ENCODE assay signal across 8 cellular contexts in genomic region chr9:99906403-99907207, GRCh38. TPM values are rescaled to one million over a fixed set of nuclear protein-coding genes. Genes with fewer than 3 reads are reported as not detected.
DNase-seq lines count a peak whose midpoint lies in the region; ATAC-seq and TF ChIP-seq lines count a peak whose summit lies in the region.

Gene STX17, plus strand, starts transcription at chr9:99906654. Its CDS starts 8,586 bp downstream, at chr9:99915240.

- H3K36me3 ChIP-seq in RWPE2 (ENCODE audit: low read depth): peaks cover 5% of the 10 kb centered on the region; the same call in 1 of the 2 replicates
- H3K36me3 ChIP-seq in neural cell (ENCODE audit: insufficient read depth, low read length): no peaks in the 10 kb centered on the region
- H3K36me3 ChIP-seq in stomach: peaks cover 0 to 8% (median 4%) of the 10 kb centered on the region in 4 donors

- ATAC-seq in GM21576 (IDR thresholded peaks at IDR 0.05; ENCODE audit: unreplicated experiment) (peak; percentile 84), RWPE2 (ENCODE audit: low read depth) (peak; percentile 89)

- peak within 1 kb of the TSS; percentile 14 for H3K4me2 ChIP-seq in neural cell (ENCODE audit: low read length)

- H3K4me1 ChIP-seq in RWPE2 (ENCODE audit: insufficient read depth, poor library complexity, severe bottlenecking) (peaks cover 12% of the 10 kb centered on the region), stomach (peaks cover 0 to 33% (median 17%) of the 10 kb centered on the region in 4 donors)

- no peaks in the 10 kb centered on the region for H3K9me2 ChIP-seq in neural cell (ENCODE audit: insufficient read depth, low read length)

- no peaks in the 10 kb centered on the region for H4K20me1 ChIP-seq in neural cell (ENCODE audit: insufficient read depth)

- WGBS in stomach, 5 donors: 0 to 1% (median 1%) methylated on average over 43 to 76 of the region's 76 CpGs

- DNase-seq in DMS53 treated with DMSO at 0.1 percent for 48 hours (lab: John Stamatoyannopoulos, UW; ENCODE audit: unreplicated experiment) (peak; percentile 39), RWPE2 (ENCODE audit: low spot score) (peak; percentile 67), fibroblast of the conjunctiva (ENCODE audit: low read depth) (peak; percentile 30), stomach (peak; percentile 79)
- peak; percentile 76 for DNase-seq in activated effector memory CD4-positive, alpha-beta T cell treated with Interleukin-2 at 50 U/mL for 16 hours

- no peaks in the 10 kb centered on the region for H3K79me2 ChIP-seq in neural cell (replicated peaks; ENCODE audit: insufficient read depth, low read length)

- peak; percentile 20; the same call in 1 of the 2 replicates for TF ChIP-seq EP300 in Ishikawa (IDR thresholded peaks at IDR 0.05; ENCODE audit: borderline replicate concordance)
- TF ChIP-seq EP300 in neural cell (conservative IDR thresholded peaks at IDR 0.05; ENCODE audit: poor library complexity, severe bottlenecking): no peak
- TF ChIP-seq EP300 in stomach (IDR thresholded peaks at IDR 0.05): no peak

- TF ChIP-seq RAD21 in Ishikawa (IDR thresholded peaks at IDR 0.05; ENCODE audit: low read depth) (no peak), neural cell (conservative IDR thresholded peaks at IDR 0.05) (no peak)

- intact Hi-C loops in stomach (cut with DNase I; ENCODE audit: low total_unique reads): loop anchor here (10.0 kb wide), 1 partner anchor 92 kb away; no protein-coding TSS in a partner anchor

- H2AFZ ChIP-seq in neural cell (ENCODE audit: low read depth, low read length): peak within 1 kb of the TSS; percentile 33

- H3K9me3 ChIP-seq in RWPE2 (ENCODE audit: severe bottlenecking) (no peaks in the 10 kb centered on the region), neural cell (ENCODE audit: low read length) (no peaks in the 10 kb centered on the region), stomach (no peaks in the 10 kb centered on the region)

- peak in 2 of 4 donors; percentile 29 to 52 for TF ChIP-seq POLR2A in stomach (IDR thresholded peaks at IDR 0.05)

- no peak for TF ChIP-seq CTCF in RWPE2 (IDR thresholded peaks at IDR 0.05; ENCODE audit: poor library complexity, severe bottlenecking)
- no peak for TF ChIP-seq CTCF in neural cell (IDR thresholded peaks at IDR 0.05; ENCODE audit: poor library complexity, severe bottlenecking)
- no peak for TF ChIP-seq CTCF in stomach (IDR thresholded peaks at IDR 0.05)

- H3K4me3 ChIP-seq in RWPE2 (ENCODE audit: severe bottlenecking) (peak within 1 kb of the TSS; percentile 99), neural cell (ENCODE audit: low read length) (peak within 1 kb of the TSS; percentile 73), stomach (peak within 1 kb of the TSS; percentile 54 to 99 (median 72))

- no peaks in the 10 kb centered on the region for H3F3A ChIP-seq in neural cell (ENCODE audit: insufficient read depth, low read length, poor library complexity, severe bottlenecking)

- peak within 1 kb of the TSS; percentile 57 for H3K9ac ChIP-seq in neural cell (ENCODE audit: low read length)

- H3K27me3 ChIP-seq in RWPE2 (ENCODE audit: insufficient read depth, poor library complexity, severe bottlenecking) (no peaks in the 10 kb centered on the region), neural cell (ENCODE audit: insufficient read depth, low read depth, low read length) (peaks cover 5% of the 10 kb centered on the region), stomach (no peaks in the 10 kb centered on the region)

- H3K27ac ChIP-seq in RWPE2 (ENCODE audit: poor library complexity, severe bottlenecking) (peak within 1 kb of the TSS; percentile 51), neural cell (ENCODE audit: low read length) (no peak within 1 kb of the TSS), stomach (peak within 1 kb of the TSS; percentile 94 to 99 (median 98))

TF ChIP-seq in Ishikawa, 13 proteins besides CTCF, POLR2A, EP300 and RAD21 (continues in another document):
- TF ChIP-seq USF1 (IDR thresholded peaks at IDR 0.05) (no peak), EGR1 (IDR thresholded peaks at IDR 0.05) (no peak), NFIC (IDR thresholded peaks at IDR 0.05) (no peak), TAF1 (IDR thresholded peaks at IDR 0.05; ENCODE audit: low read depth) (peak; percentile 53), YY1 (IDR thresholded peaks at IDR 0.05; ENCODE audit: low read depth) (peak; percentile 13; the same call in 1 of the 2 replicates), CEBPB (IDR thresholded peaks at IDR 0.05) (no peak), REST (IDR thresholded peaks at IDR 0.05; ENCODE audit: low read depth) (no peak), ZBTB7A (IDR thresholded peaks at IDR 0.05; ENCODE audit: low read depth) (peak; percentile 39; the same call in 1 of the 2 replicates), TCF12 (IDR thresholded peaks at IDR 0.05; ENCODE audit: low read depth) (no peak)

TF ChIP-seq in neural cell, 6 proteins besides CTCF, POLR2A, EP300 and RAD21:
- TF ChIP-seq TAF1 (IDR thresholded peaks at IDR 0.05; ENCODE audit: low read depth) (no peak), EZH2 (IDR thresholded peaks at IDR 0.05; ENCODE audit: borderline replicate concordance, insufficient read depth, low read length, poor library complexity, severe bottlenecking) (no peak), POLR2AphosphoS5 (IDR thresholded peaks at IDR 0.05) (no peak), SMC3 (conservative IDR thresholded peaks at IDR 0.05; ENCODE audit: poor library complexity) (no peak), REST (IDR thresholded peaks at IDR 0.05; ENCODE audit: borderline replicate concordance) (no peak)

RNA-seq across cellular contexts. Expression of gene STX17, which starts in this region (rescaled TPM):
- polyA plus RNA-seq in neural cell (3.0 and 3.3 TPM in 2 replicates), stomach (10 to 100 TPM in 2 of 3 donors, 1 to 10 TPM in 1; 4.6 to 11.5 (median 10.1) TPM)
- 6.9 and 8.0 TPM in 2 replicates for polyA minus RNA-seq in neural cell
- 10 to 100 TPM; 14.2 to 44.8 (median 22.8) TPM for total RNA-seq in stomach
